ENCODE assay signal across 7 cellular contexts in the genomic region with DNA sequence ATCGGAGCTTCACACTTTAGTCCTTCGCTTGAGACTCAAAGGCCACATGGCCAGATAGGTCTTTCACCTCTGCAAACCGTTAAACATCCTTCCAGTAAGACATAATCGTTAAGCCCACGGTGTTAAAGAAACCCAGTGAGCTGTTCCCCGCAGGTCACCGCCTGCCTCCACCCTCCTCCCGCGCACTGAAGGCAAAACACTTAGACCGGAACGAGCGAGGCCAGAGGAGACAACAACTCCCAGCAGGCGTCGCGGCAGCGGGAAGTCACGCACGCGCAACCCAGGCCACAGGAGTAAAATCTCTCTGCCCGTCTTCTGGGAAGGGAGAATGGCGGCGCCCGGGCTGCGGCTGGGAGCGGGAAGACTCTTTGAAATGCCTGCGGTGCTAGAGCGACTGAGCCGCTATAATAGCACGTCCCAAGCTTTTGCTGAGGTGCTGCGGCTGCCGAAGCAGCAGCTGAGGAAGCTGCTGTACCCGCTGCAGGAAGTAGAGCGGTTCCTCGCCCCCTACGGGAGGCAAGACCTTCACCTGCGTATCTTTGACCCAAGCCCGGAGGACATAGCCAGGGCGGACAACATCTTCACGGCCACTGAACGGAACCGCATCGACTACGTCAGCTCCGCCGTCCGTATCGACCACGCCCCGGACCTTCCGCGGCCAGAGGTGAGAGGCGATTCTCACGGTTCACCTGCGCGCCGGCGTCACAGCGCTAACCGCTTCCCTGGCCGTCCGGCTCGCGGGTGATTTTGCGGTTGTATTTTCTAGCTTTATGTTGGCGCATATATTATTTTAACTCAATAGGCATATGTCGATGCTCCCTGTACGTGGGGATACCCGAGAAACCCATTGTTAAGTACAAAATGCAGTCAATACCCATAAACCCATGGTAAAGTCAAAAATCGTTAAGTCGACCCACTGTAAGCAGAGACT.
A peak's percentile ranks its signal among the peaks of the same experiment; 100 is the strongest.
DNase-seq lines count a peak whose midpoint lies in the region; ATAC-seq and TF ChIP-seq lines count a peak whose summit lies in the region.

A gene (plus strand): TSS at position 313 of the 931 bp plus-strand sequence. CDS start 16 bp downstream, at position 329.

- in situ Hi-C loops in astrocyte of the spinal cord (cut with HindIII; ENCODE audit: low sequenced_read_pairs), result no loop called here

- peak within 1 kb of the TSS; percentile 96 for H3K4me3 ChIP-seq in astrocyte of the spinal cord (ENCODE audit: low read depth, low read length)
- peak within 1 kb of the TSS; percentile 98 for H3K4me3 ChIP-seq in retinal pigment epithelial cell (ENCODE audit: low read length)

- TF ChIP-seq CTCF in astrocyte of the spinal cord (IDR thresholded peaks at IDR 0.05; ENCODE audit: low read depth, low read length) (no peak), retinal pigment epithelial cell (conservative IDR thresholded peaks at IDR 0.05; ENCODE audit: low read depth, low read length) (peak; percentile 14)

- ATAC-seq in GM18508 (IDR thresholded peaks at IDR 0.05; ENCODE audit: insufficient read depth, unreplicated experiment) (peak; percentile 88), HG03025 (IDR thresholded peaks at IDR 0.05; ENCODE audit: low FRiP score, unreplicated experiment) (peak; percentile 96)

- DNase-seq in NCI-H2081 (lab: John Stamatoyannopoulos, UW) (peak; percentile 91 to 93), T1000 (lab: John Stamatoyannopoulos, UW) (peak; percentile 57), astrocyte of the spinal cord (ENCODE audit: low read depth, low spot score) (peak; percentile 87), hypothalamus (lab: John Stamatoyannopoulos, UW) (peak; percentile 59 to 95 (median 85)), retinal pigment epithelial cell (ENCODE audit: low read depth) (peak; percentile 63)

Comparison
In these comparisons a context has a peak if more than half of its experiments do, and no peak if none do; other contexts are left out.
1. Peak in every context shown above with its lines: DNase-seq, ATAC-seq and H3K4me3 ChIP-seq.